Comparison of ENCODE assay signal across 13 cellular contexts in the genomic region with DNA sequence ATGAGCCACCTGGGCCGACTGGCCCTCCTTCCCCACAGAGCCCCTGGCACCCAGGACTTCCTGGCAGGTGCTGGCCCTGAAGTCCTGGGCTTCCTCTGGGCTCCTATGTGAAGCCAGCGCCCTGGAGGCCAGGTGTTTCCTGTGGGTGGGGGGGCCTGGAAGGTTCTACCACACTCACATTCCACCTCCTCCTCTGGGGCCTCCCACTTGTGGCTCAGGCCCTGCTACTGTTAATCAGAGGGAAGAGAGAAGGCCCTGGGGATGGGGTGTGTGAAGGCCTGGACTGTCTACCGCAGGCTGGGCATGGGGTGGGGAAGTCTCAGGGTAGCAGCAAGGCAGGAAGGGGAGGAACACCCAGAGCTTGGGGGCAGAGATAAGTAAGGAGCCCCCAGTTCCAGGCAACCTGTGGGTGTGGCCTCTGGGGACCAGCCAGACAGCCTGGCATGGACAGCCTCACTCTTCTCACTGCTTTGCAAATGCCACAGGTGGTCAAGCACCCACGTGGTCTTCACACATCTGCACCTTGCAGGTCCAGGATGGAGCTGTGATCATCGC.
DNase-seq lines count a peak whose midpoint lies in the region; ATAC-seq and TF ChIP-seq lines count a peak whose summit lies in the region.
"Had no signal": no experiment of that assay in that cellular context is flagged by ENCODE, and none has a peak within 500 bp of the region (broad histone marks: within the 10 kb centered on the region; RNA-seq: fewer than 3 reads in every experiment).

No MANE protein-coding gene starts in this region.

- H3K27ac Mint-ChIP-seq in activated naive CD8-positive, alpha-beta T cell treated with anti-CD3 and anti-CD28 coated beads, Interleukin-2, amount 10 ng/mL, durations not matched to agents 7 days and 5 days = peak overlapping the region; percentile 26
- H3K27ac Mint-ChIP-seq in activated naive CD8-positive, alpha-beta T cell treated with anti-CD3 and anti-CD28 coated beads for 36 hours = no peak overlapping the region
- H3K27ac Mint-ChIP-seq in effector memory CD8-positive, alpha-beta T cell = peak overlapping the region; percentile 91 to 95
- no peak overlapping the region for H3K27ac Mint-ChIP-seq in activated T-helper 2 cell treated with anti-CD3 and anti-CD28 coated beads, Interferon-gamma antibody, Interleukin-2, Interleukin-4, amounts not matched to agents 10 μg/mL and 5 μg/mL and 100 μg/mL, durations not matched to agents 14 hours and 24 hours and 36 hours
- H3K27ac Mint-ChIP-seq: activated CD4-positive, alpha-beta memory T cell treated with anti-CD3 and anti-CD28 coated beads for 36 hours; HFFc6 had no signal

- no peaks in the 10 kb centered on the region for H3K79me2 ChIP-seq in smooth muscle cell (ENCODE audit: low read depth)

- H3K27ac ChIP-seq in RWPE2 (ENCODE audit: poor library complexity, severe bottlenecking) (no peak overlapping the region), thymus (ENCODE audit: low read depth) (peak overlapping the region; percentile 77), smooth muscle cell (ENCODE audit: low read depth) (no peak overlapping the region)
- H3K27ac ChIP-seq: SJCRH30 had no signal

- H3K4me3 ChIP-seq in RWPE2 (ENCODE audit: severe bottlenecking) (no peak overlapping the region), thymus (ENCODE audit: low read length) (no peak overlapping the region), smooth muscle cell (no peak overlapping the region)
- H3K4me3 ChIP-seq: SJCRH30 had no signal

- ATAC-seq in activated naive CD8-positive, alpha-beta T cell treated with anti-CD3 and anti-CD28 coated beads, Interleukin-2, amount 10 ng/mL, durations not matched to agents 7 days and 5 days (ENCODE audit: low read depth) = peak; percentile 44
- ATAC-seq in RWPE2 (ENCODE audit: low read depth) = peak; percentile 32; the same call in 1 of the 3 replicates
- peak; percentile 26 for ATAC-seq in effector memory CD8-positive, alpha-beta T cell (replicated peaks)

- H3K36me3 ChIP-seq in RWPE2 (ENCODE audit: low read depth) = no peaks in the 10 kb centered on the region
- H3K36me3 ChIP-seq in thymus (ENCODE audit: control insufficient read depth, insufficient read depth) = no peaks in the 10 kb centered on the region
- no peaks in the 10 kb centered on the region for H3K36me3 ChIP-seq in smooth muscle cell (ENCODE audit: low read depth)
- H3K36me3 ChIP-seq: SJCRH30 had no signal

- DNase-seq in activated naive CD8-positive, alpha-beta T cell treated with anti-CD3 and anti-CD28 coated beads, Interleukin-2, amount 10 ng/mL, durations not matched to agents 7 days and 5 days = no peak
- DNase-seq in activated naive CD8-positive, alpha-beta T cell treated with anti-CD3 and anti-CD28 coated beads for 36 hours = no peak
- no peak for DNase-seq in RWPE2 (ENCODE audit: low spot score)
- DNase-seq in effector memory CD8-positive, alpha-beta T cell = no peak
- no peak for DNase-seq in smooth muscle cell (lab: John Stamatoyannopoulos, UW; ENCODE audit: unreplicated experiment)
- DNase-seq in NCI-H146 (lab: John Stamatoyannopoulos, UW) = no peak
- DNase-seq in activated T-helper 2 cell treated with anti-CD3 and anti-CD28 coated beads, Interferon-gamma antibody, Interleukin-2, Interleukin-4, amounts not matched to agents 10 μg/mL and 5 μg/mL and 100 μg/mL, durations not matched to agents 14 hours and 24 hours and 36 hours (ENCODE audit: low spot score) = no peak
- DNase-seq: activated CD4-positive, alpha-beta memory T cell treated with anti-CD3 and anti-CD28 coated beads for 36 hours; anterior cingulate cortex; HFFc6; SJCRH30; trophoblast cell had no signal

- 5% methylated on average over 5 of the region's 5 CpGs for WGBS in thymus
- WGBS in smooth muscle cell (ENCODE audit: low lambda C conversion rate) = 92% methylated on average over 5 of the region's 5 CpGs

- H3K4me2 ChIP-seq in smooth muscle cell = no peak overlapping the region

- H3K4me1 ChIP-seq in RWPE2 (ENCODE audit: insufficient read depth, poor library complexity, severe bottlenecking) (peaks cover 18% of the 10 kb centered on the region), thymus (ENCODE audit: control insufficient read depth, insufficient read depth, low read length) (peaks cover 51% of the 10 kb centered on the region), smooth muscle cell (ENCODE audit: low read depth) (no peaks in the 10 kb centered on the region)
- H3K4me1 ChIP-seq: SJCRH30 had no signal

- H3K27me3 Mint-ChIP-seq in activated naive CD8-positive, alpha-beta T cell treated with anti-CD3 and anti-CD28 coated beads, Interleukin-2, amount 10 ng/mL, durations not matched to agents 7 days and 5 days = no peaks in the 10 kb centered on the region
- H3K27me3 Mint-ChIP-seq in activated naive CD8-positive, alpha-beta T cell treated with anti-CD3 and anti-CD28 coated beads for 36 hours = no peaks in the 10 kb centered on the region
- H3K27me3 Mint-ChIP-seq in effector memory CD8-positive, alpha-beta T cell = no peaks in the 10 kb centered on the region
- no peaks in the 10 kb centered on the region for H3K27me3 Mint-ChIP-seq in activated T-helper 2 cell treated with anti-CD3 and anti-CD28 coated beads, Interferon-gamma antibody, Interleukin-2, Interleukin-4, amounts not matched to agents 10 μg/mL and 5 μg/mL and 100 μg/mL, durations not matched to agents 14 hours and 24 hours and 36 hours (ENCODE audit: low read depth)
- H3K27me3 Mint-ChIP-seq: activated CD4-positive, alpha-beta memory T cell treated with anti-CD3 and anti-CD28 coated beads for 36 hours had no signal

- no peaks in the 10 kb centered on the region for H4K20me1 ChIP-seq in smooth muscle cell (ENCODE audit: low read depth)

- intact Hi-C loops in activated T-helper 2 cell treated with anti-CD3 and anti-CD28 coated beads, Interferon-gamma antibody, Interleukin-2, Interleukin-4, amounts not matched to agents 10 μg/mL and 5 μg/mL and 100 μg/mL, durations not matched to agents 14 hours and 24 hours and 36 hours (cut with micrococcal nuclease) = no loop called here

- peaks cover 3% of the 10 kb centered on the region for H3K27me3 ChIP-seq in RWPE2 (ENCODE audit: insufficient read depth, poor library complexity, severe bottlenecking)
- no peaks in the 10 kb centered on the region for H3K27me3 ChIP-seq in thymus (ENCODE audit: control insufficient read depth, insufficient read depth)
- no peaks in the 10 kb centered on the region for H3K27me3 ChIP-seq in smooth muscle cell (ENCODE audit: low read depth)
- H3K27me3 ChIP-seq: SJCRH30 had no signal

- TF ChIP-seq CTCF in RWPE2 (IDR thresholded peaks at IDR 0.05; ENCODE audit: poor library complexity, severe bottlenecking) (no peak), smooth muscle cell (IDR thresholded peaks at IDR 0.05; ENCODE audit: borderline replicate concordance, insufficient read depth, poor library complexity, severe bottlenecking) (no peak)

- POLR2A ChIA-PET in activated naive CD8-positive, alpha-beta T cell treated with anti-CD3 and anti-CD28 coated beads, Interleukin-2, amount 10 ng/mL, durations not matched to agents 7 days and 5 days (lab: Charles Lee) = interaction anchor here (0.7 to 2.0 kb wide), 3 partner anchors 12 to 521 kb away, joined by 3 to 12 read pairs (median 3); a partner anchor contains a TSS

- no peaks in the 10 kb centered on the region for H3K9me3 ChIP-seq in RWPE2 (ENCODE audit: severe bottlenecking)
- no peaks in the 10 kb centered on the region for H3K9me3 ChIP-seq in thymus (ENCODE audit: control insufficient read depth)
- H3K9me3 ChIP-seq in smooth muscle cell (replicated peaks; ENCODE audit: low read depth) = no peaks in the 10 kb centered on the region
- H3K9me3 ChIP-seq: SJCRH30 had no signal

- H2AFZ ChIP-seq in smooth muscle cell (ENCODE audit: low read depth) = no peak overlapping the region

- H3K36me3 Mint-ChIP-seq in activated naive CD8-positive, alpha-beta T cell treated with anti-CD3 and anti-CD28 coated beads, Interleukin-2, amount 10 ng/mL, durations not matched to agents 7 days and 5 days = no peaks in the 10 kb centered on the region
- no peaks in the 10 kb centered on the region for H3K36me3 Mint-ChIP-seq in activated naive CD8-positive, alpha-beta T cell treated with anti-CD3 and anti-CD28 coated beads for 36 hours
- peaks cover 16% of the 10 kb centered on the region for H3K36me3 Mint-ChIP-seq in effector memory CD8-positive, alpha-beta T cell (ENCODE audit: insufficient read depth)
- no peaks in the 10 kb centered on the region for H3K36me3 Mint-ChIP-seq in activated T-helper 2 cell treated with anti-CD3 and anti-CD28 coated beads, Interferon-gamma antibody, Interleukin-2, Interleukin-4, amounts not matched to agents 10 μg/mL and 5 μg/mL and 100 μg/mL, durations not matched to agents 14 hours and 24 hours and 36 hours (ENCODE audit: low read depth)
- H3K36me3 Mint-ChIP-seq: activated CD4-positive, alpha-beta memory T cell treated with anti-CD3 and anti-CD28 coated beads for 36 hours had no signal

- H3K4me3 Mint-ChIP-seq in activated naive CD8-positive, alpha-beta T cell treated with anti-CD3 and anti-CD28 coated beads, Interleukin-2, amount 10 ng/mL, durations not matched to agents 7 days and 5 days = no peak overlapping the region
- H3K4me3 Mint-ChIP-seq in activated naive CD8-positive, alpha-beta T cell treated with anti-CD3 and anti-CD28 coated beads for 36 hours = no peak overlapping the region
- H3K4me3 Mint-ChIP-seq in effector memory CD8-positive, alpha-beta T cell = peak overlapping the region; percentile 45 to 54
- H3K4me3 Mint-ChIP-seq in activated T-helper 2 cell treated with anti-CD3 and anti-CD28 coated beads, Interferon-gamma antibody, Interleukin-2, Interleukin-4, amounts not matched to agents 10 μg/mL and 5 μg/mL and 100 μg/mL, durations not matched to agents 14 hours and 24 hours and 36 hours (ENCODE audit: low read depth) = no peak overlapping the region
- H3K4me3 Mint-ChIP-seq: activated CD4-positive, alpha-beta memory T cell treated with anti-CD3 and anti-CD28 coated beads for 36 hours; HFFc6 had no signal

- no peaks in the 10 kb centered on the region for H3F3A ChIP-seq in smooth muscle cell (ENCODE audit: low read depth)

- H3K9ac ChIP-seq in smooth muscle cell (ENCODE audit: low read depth) = no peak overlapping the region

- H3K9me3 Mint-ChIP-seq in activated naive CD8-positive, alpha-beta T cell treated with anti-CD3 and anti-CD28 coated beads, Interleukin-2, amount 10 ng/mL, durations not matched to agents 7 days and 5 days = no peaks in the 10 kb centered on the region
- H3K9me3 Mint-ChIP-seq in activated naive CD8-positive, alpha-beta T cell treated with anti-CD3 and anti-CD28 coated beads for 36 hours = no peaks in the 10 kb centered on the region
- no peaks in the 10 kb centered on the region for H3K9me3 Mint-ChIP-seq in effector memory CD8-positive, alpha-beta T cell
- no peaks in the 10 kb centered on the region for H3K9me3 Mint-ChIP-seq in activated T-helper 2 cell treated with anti-CD3 and anti-CD28 coated beads, Interferon-gamma antibody, Interleukin-2, Interleukin-4, amounts not matched to agents 10 μg/mL and 5 μg/mL and 100 μg/mL, durations not matched to agents 14 hours and 24 hours and 36 hours
- H3K9me3 Mint-ChIP-seq: activated CD4-positive, alpha-beta memory T cell treated with anti-CD3 and anti-CD28 coated beads for 36 hours; HFFc6 had no signal

- H3K4me1 Mint-ChIP-seq in activated naive CD8-positive, alpha-beta T cell treated with anti-CD3 and anti-CD28 coated beads, Interleukin-2, amount 10 ng/mL, durations not matched to agents 7 days and 5 days = peaks cover 33% of the 10 kb centered on the region
- peaks cover 40% of the 10 kb centered on the region for H3K4me1 Mint-ChIP-seq in activated naive CD8-positive, alpha-beta T cell treated with anti-CD3 and anti-CD28 coated beads for 36 hours
- peaks cover 46 to 49% of the 10 kb centered on the region in 2 donors for H3K4me1 Mint-ChIP-seq in effector memory CD8-positive, alpha-beta T cell (ENCODE audit: low read depth in 2 of 2)
- peaks cover 35% of the 10 kb centered on the region for H3K4me1 Mint-ChIP-seq in activated T-helper 2 cell treated with anti-CD3 and anti-CD28 coated beads, Interferon-gamma antibody, Interleukin-2, Interleukin-4, amounts not matched to agents 10 μg/mL and 5 μg/mL and 100 μg/mL, durations not matched to agents 14 hours and 24 hours and 36 hours (ENCODE audit: low read depth)

Comparison
In these comparisons a context has a peak if more than half of its experiments do, and no peak if none do; other contexts are left out.
1. H3K27ac Mint-ChIP-seq: peak in activated naive CD8-positive, alpha-beta T cell treated with anti-CD3 and anti-CD28 coated beads, Interleukin-2, amount 10 ng/mL, durations not matched to agents 7 days and 5 days (single experiment) and effector memory CD8-positive, alpha-beta T cell (2 of 2); none in activated naive CD8-positive, alpha-beta T cell treated with anti-CD3 and anti-CD28 coated beads for 36 hours (single experiment) and activated T-helper 2 cell treated with anti-CD3 and anti-CD28 coated beads, Interferon-gamma antibody, Interleukin-2, Interleukin-4, amounts not matched to agents 10 μg/mL and 5 μg/mL and 100 μg/mL, durations not matched to agents 14 hours and 24 hours and 36 hours (single experiment).
2. H3K4me3 Mint-ChIP-seq: peak in effector memory CD8-positive, alpha-beta T cell (2 of 2); none in activated naive CD8-positive, alpha-beta T cell treated with anti-CD3 and anti-CD28 coated beads, Interleukin-2, amount 10 ng/mL, durations not matched to agents 7 days and 5 days (single experiment), activated naive CD8-positive, alpha-beta T cell treated with anti-CD3 and anti-CD28 coated beads for 36 hours (single experiment) and activated T-helper 2 cell treated with anti-CD3 and anti-CD28 coated beads, Interferon-gamma antibody, Interleukin-2, Interleukin-4, amounts not matched to agents 10 μg/mL and 5 μg/mL and 100 μg/mL, durations not matched to agents 14 hours and 24 hours and 36 hours (single experiment).
3. Peak in every context shown above with its lines, with median percentiles within 50 percentile points of each other: ATAC-seq.